8 cellular contexts compared by ENCODE assay signal in genomic region chr17:68033636-68034451, GRCh38. TPM values are rescaled to one million over a fixed set of nuclear protein-coding genes. Genes with fewer than 3 reads are reported as not detected.
DNase-seq lines count a peak whose midpoint lies in the region; ATAC-seq and TF ChIP-seq lines count a peak whose summit lies in the region.

No MANE protein-coding gene starts in this region.

- WGBS in heart left ventricle, 4 donors, result 70 to 81% (median 74%) methylated on average over 7 of the region's 7 CpGs
- WGBS in right cardiac atrium, result 70% methylated on average over 7 of the region's 7 CpGs

- peaks cover 0 to 19% (median 16%) of the 10 kb centered on the region in 9 donors for H3K36me3 ChIP-seq in heart left ventricle

- TF ChIP-seq CTCF in heart left ventricle (IDR thresholded peaks at IDR 0.05), result no peak

- H3K9me3 ChIP-seq in heart left ventricle, result no peaks in the 10 kb centered on the region
- no peaks in the 10 kb centered on the region for H3K9me3 ChIP-seq in right cardiac atrium (ENCODE audit: control insufficient read depth, low read length)

- peaks cover 0 to 24% (median 15%) of the 10 kb centered on the region in 12 donors for H3K4me1 ChIP-seq in heart left ventricle
- no peaks in the 10 kb centered on the region for H3K4me1 ChIP-seq in right cardiac atrium (ENCODE audit: control insufficient read depth, insufficient read depth, low read length)

- no peaks in the 10 kb centered on the region for H3K27me3 ChIP-seq in heart left ventricle
- no peaks in the 10 kb centered on the region for H3K27me3 ChIP-seq in right cardiac atrium (ENCODE audit: control insufficient read depth, insufficient read depth)

- ATAC-seq in heart left ventricle (peak in 3 of 4 donors; percentile 13 to 42 (median 32)), Right ventricle myocardium inferior (no peak), right cardiac atrium (no peak), HG02623 (IDR thresholded peaks at IDR 0.05; ENCODE audit: unreplicated experiment) (no peak), HG02840 (IDR thresholded peaks at IDR 0.05; ENCODE audit: low FRiP score, unreplicated experiment) (no peak), HG03520 (IDR thresholded peaks at IDR 0.05; ENCODE audit: unreplicated experiment) (no peak)

- no peak for TF ChIP-seq POLR2A in heart left ventricle (IDR thresholded peaks at IDR 0.05)

- intact Hi-C loops in heart left ventricle (cut with DNase I), result loop anchor here in 3 of 10 donors (5.0 to 10.0 kb wide), 3 partner anchors 61 to 71 kb away; no protein-coding TSS in a partner anchor
- intact Hi-C loops in Right ventricle myocardium inferior (cut with DNase I), result no loop called here
- intact Hi-C loops in right cardiac atrium (cut with DNase I), result no loop called here

- peak overlapping the region in 2 of 12 donors; percentile 20 to 31 for H3K27ac ChIP-seq in heart left ventricle
- H3K27ac ChIP-seq in right cardiac atrium (ENCODE audit: low read length), result peak overlapping the region; percentile 10

- DNase-seq in heart left ventricle (no peak), Right ventricle myocardium inferior (ENCODE audit: missing footprints) (no peak), SK-N-DZ (ENCODE audit: low spot score) (peak; percentile 80), right cardiac atrium (no peak)
- DNase-seq in activated naive CD4-positive, alpha-beta T cell treated with Interleukin-2 at 50 U/mL for 16 hours, result no peak

- H3K4me3 ChIP-seq in heart left ventricle (no peak overlapping the region), right cardiac atrium (ENCODE audit: low read length) (no peak overlapping the region)

RNA-seq across cellular contexts. Expression of gene KPNA2, which starts 1.7 kb away (rescaled TPM):
- total RNA-seq in heart left ventricle (10 to 100 TPM; 12.6 to 50.7 (median 20.4) TPM), Right ventricle myocardium inferior (20.8 TPM), right cardiac atrium (10 to 100 TPM; 16.7 to 29.5 (median 22.6) TPM)
- polyA plus RNA-seq in heart left ventricle (10 to 100 TPM; 10.6 to 37.9 TPM), right cardiac atrium (16.5 TPM)
- 415 and 426 TPM in 2 replicates for polyA plus RNA-seq in SK-N-DZ (2014; cell fraction: cytosol; rRNA removed)
- polyA plus RNA-seq in SK-N-DZ (2014; cell fraction: nucleus; rRNA removed), result 219 and 228 TPM in 2 replicates

RNA-seq across cellular contexts. Expression of gene C17orf58, which starts 37.6 kb away (rescaled TPM):
- 10 to 100 TPM in 1 of 9 donors, 1 to 10 TPM in 8; 4.1 to 11.8 (median 5.3) TPM for total RNA-seq in heart left ventricle
- polyA plus RNA-seq in heart left ventricle, result 1 to 10 TPM; 6.8 to 7.2 TPM
- total RNA-seq in Right ventricle myocardium inferior, result 8.3 TPM
- polyA plus RNA-seq in SK-N-DZ (2014; cell fraction: cytosol; rRNA removed), result 48.4 and 50.4 TPM in 2 replicates
- 20.6 and 25.1 TPM in 2 replicates for polyA plus RNA-seq in SK-N-DZ (2014; cell fraction: nucleus; rRNA removed)
- 1 to 10 TPM; 5.9 to 7.4 (median 6.9) TPM for total RNA-seq in right cardiac atrium
- 12.0 TPM for polyA plus RNA-seq in right cardiac atrium

Comparison
In these comparisons a context has a peak if more than half of its experiments do, and no peak if none do; other contexts are left out.
1. ATAC-seq: peak in heart left ventricle (3 of 4); none in Right ventricle myocardium inferior (single experiment), right cardiac atrium (0 of 2), HG02623 (single experiment), HG02840 (single experiment) and HG03520 (single experiment).